29 cellular contexts compared by ENCODE assay signal in genomic region chr3:186828340-186828739, GRCh38. TPM values are rescaled to one million over a fixed set of nuclear protein-coding genes. Genes with fewer than 3 reads are reported as not detected.
DNase-seq lines count a peak whose midpoint lies in the region; ATAC-seq lines count a peak whose summit lies in the region.
"Had no signal": no experiment of that assay in that cellular context is flagged by ENCODE, and none has a peak within 500 bp of the region (broad histone marks: within the 10 kb centered on the region; RNA-seq: fewer than 3 reads in every experiment).

No MANE protein-coding gene starts in this region.

- no peak overlapping the region for H3K27ac Mint-ChIP-seq in activated naive CD8-positive, alpha-beta T cell treated with anti-CD3 and anti-CD28 coated beads, Interleukin-2, amount 10 ng/mL, durations not matched to agents 7 days and 5 days
- no peak overlapping the region for H3K27ac Mint-ChIP-seq in activated naive CD8-positive, alpha-beta T cell treated with anti-CD3 and anti-CD28 coated beads for 36 hours
- H3K27ac Mint-ChIP-seq in T-cell = no peak overlapping the region
- peak overlapping the region; percentile 4 for H3K27ac Mint-ChIP-seq in stimulated activated naive B cell treated with anti-CD40 and anti-IgM and Interleukin-4, amounts not matched to agents 10 μg/mL and 1 μg/mL and 100 μg/mL, for 72 hours
- H3K27ac Mint-ChIP-seq: activated B cell treated with CpG ODN at 0.5 μM for 24 hours; activated naive CD4-positive, alpha-beta T cell treated with anti-CD3 and anti-CD28 coated beads, Interleukin-2, amount 50 U/mL, for 72 hours; natural killer cell had no signal

- CTCF ChIA-PET in T-cell (lab: Charles Lee) = interaction anchor here (0.6 to 1.1 kb wide), 2 partner anchors 311 to 338 kb away, joined by 3 to 4 read pairs; no protein-coding TSS in a partner anchor

- peak; percentile 45 for DNase-seq in DMS53 (lab: John Stamatoyannopoulos, UW)
- DNase-seq in DMS53 treated with DMSO at 0.1 percent for 48 hours (lab: John Stamatoyannopoulos, UW; ENCODE audit: unreplicated experiment) = no peak
- DNase-seq in activated naive CD8-positive, alpha-beta T cell treated with anti-CD3 and anti-CD28 coated beads, Interleukin-2, amount 10 ng/mL, durations not matched to agents 7 days and 5 days = no peak
- DNase-seq in activated naive CD8-positive, alpha-beta T cell treated with anti-CD3 and anti-CD28 coated beads for 36 hours = no peak
- no peak for DNase-seq in T-cell
- DNase-seq in stimulated activated naive B cell treated with anti-CD40 and anti-IgM and Interleukin-4, amounts not matched to agents 10 μg/mL and 1 μg/mL and 100 μg/mL, for 72 hours = no peak
- no peak for DNase-seq in KG1 (lab: John Stamatoyannopoulos, UW)
- DNase-seq in retina = no peak
- DNase-seq: 8988T; activated B cell treated with CpG ODN at 0.5 μM for 24 hours; activated CD4-positive, alpha-beta T cell treated with anti-CD3 and anti-CD28 coated beads, Interleukin-2, amount 50 U/mL, for 4 hours; Calu3; effector CD4-positive, alpha-beta T cell; MG63; natural killer cell; NCI-H1105 treated with DMSO at 0.1 percent for 48 hours; NCI-H2029; NCI-H526 treated with DMSO at 0.1 percent for 48 hours; OCI-M1; stimulated activated CD4-positive, alpha-beta T cell treated with anti-CD3 and anti-CD28 coated beads, Interleukin-2, amount 100 ng/mL, for 24 hours; stimulated activated CD8-positive, alpha-beta memory T cell treated with anti-CD3 and anti-CD28 coated beads, Interleukin-4, amount 100 ng/mL, for 48 hours; stomach; uterus had no signal

- H3K27me3 Mint-ChIP-seq in activated naive CD8-positive, alpha-beta T cell treated with anti-CD3 and anti-CD28 coated beads, Interleukin-2, amount 10 ng/mL, durations not matched to agents 7 days and 5 days = peaks cover 56% of the 10 kb centered on the region
- peaks cover 52% of the 10 kb centered on the region for H3K27me3 Mint-ChIP-seq in activated naive CD8-positive, alpha-beta T cell treated with anti-CD3 and anti-CD28 coated beads for 36 hours
- H3K27me3 Mint-ChIP-seq in T-cell = peaks cover 56 to 58% of the 10 kb centered on the region in 2 donors
- peaks cover 50 to 68% of the 10 kb centered on the region in 2 donors for H3K27me3 Mint-ChIP-seq in stimulated activated naive B cell treated with anti-CD40 and anti-IgM and Interleukin-4, amounts not matched to agents 10 μg/mL and 1 μg/mL and 100 μg/mL, for 72 hours

- no peaks in the 10 kb centered on the region for H3K36me3 Mint-ChIP-seq in activated naive CD8-positive, alpha-beta T cell treated with anti-CD3 and anti-CD28 coated beads, Interleukin-2, amount 10 ng/mL, durations not matched to agents 7 days and 5 days
- peaks cover 16% of the 10 kb centered on the region for H3K36me3 Mint-ChIP-seq in activated naive CD8-positive, alpha-beta T cell treated with anti-CD3 and anti-CD28 coated beads for 36 hours
- no peaks in the 10 kb centered on the region for H3K36me3 Mint-ChIP-seq in T-cell
- H3K36me3 Mint-ChIP-seq in stimulated activated naive B cell treated with anti-CD40 and anti-IgM and Interleukin-4, amounts not matched to agents 10 μg/mL and 1 μg/mL and 100 μg/mL, for 72 hours = peaks cover 0 to 12% of the 10 kb centered on the region in 2 donors
- H3K36me3 Mint-ChIP-seq: natural killer cell had no signal

- H3K4me3 Mint-ChIP-seq in activated naive CD8-positive, alpha-beta T cell treated with anti-CD3 and anti-CD28 coated beads, Interleukin-2, amount 10 ng/mL, durations not matched to agents 7 days and 5 days = peak overlapping the region; percentile 30
- no peak overlapping the region for H3K4me3 Mint-ChIP-seq in activated naive CD8-positive, alpha-beta T cell treated with anti-CD3 and anti-CD28 coated beads for 36 hours
- peak overlapping the region in 2 of 3 donors; percentile 34 to 67 for H3K4me3 Mint-ChIP-seq in T-cell
- H3K4me3 Mint-ChIP-seq in stimulated activated naive B cell treated with anti-CD40 and anti-IgM and Interleukin-4, amounts not matched to agents 10 μg/mL and 1 μg/mL and 100 μg/mL, for 72 hours = no peak overlapping the region

- POLR2A ChIA-PET in activated naive CD8-positive, alpha-beta T cell treated with anti-CD3 and anti-CD28 coated beads, Interleukin-2, amount 10 ng/mL, durations not matched to agents 7 days and 5 days (lab: Charles Lee) = interaction anchor here (0.7 to 2.9 kb wide), 4 partner anchors 45 to 311 kb away, joined by 3 to 28 read pairs (median 6); partner anchors contain the start of genes EIF4A2 and RPL39L
- POLR2A ChIA-PET in T-cell (lab: Charles Lee) = interaction anchor here (0.6 to 0.7 kb wide), 2 partner anchors 28 to 45 kb away, joined by 3 read pairs; no protein-coding TSS in a partner anchor

- no peaks in the 10 kb centered on the region for H3K9me3 Mint-ChIP-seq in activated naive CD8-positive, alpha-beta T cell treated with anti-CD3 and anti-CD28 coated beads, Interleukin-2, amount 10 ng/mL, durations not matched to agents 7 days and 5 days
- no peaks in the 10 kb centered on the region for H3K9me3 Mint-ChIP-seq in activated naive CD8-positive, alpha-beta T cell treated with anti-CD3 and anti-CD28 coated beads for 36 hours
- no peaks in the 10 kb centered on the region for H3K9me3 Mint-ChIP-seq in T-cell
- no peaks in the 10 kb centered on the region for H3K9me3 Mint-ChIP-seq in stimulated activated naive B cell treated with anti-CD40 and anti-IgM and Interleukin-4, amounts not matched to agents 10 μg/mL and 1 μg/mL and 100 μg/mL, for 72 hours
- H3K9me3 Mint-ChIP-seq: activated B cell treated with CpG ODN at 0.5 μM for 24 hours; activated naive CD4-positive, alpha-beta T cell treated with anti-CD3 and anti-CD28 coated beads, Interleukin-2, amount 50 U/mL, for 72 hours; natural killer cell had no signal

- ATAC-seq in activated naive CD8-positive, alpha-beta T cell treated with anti-CD3 and anti-CD28 coated beads, Interleukin-2, amount 10 ng/mL, durations not matched to agents 7 days and 5 days (ENCODE audit: low read depth) = no peak
- ATAC-seq in T-cell (replicated peaks in 1 of 4) = no peak
- no peak for ATAC-seq in stimulated activated naive B cell treated with anti-CD40 and anti-IgM and Interleukin-4, amounts not matched to agents 10 μg/mL and 1 μg/mL and 100 μg/mL, for 72 hours (replicated peaks)

- peaks cover 24% of the 10 kb centered on the region for H3K4me1 Mint-ChIP-seq in activated naive CD8-positive, alpha-beta T cell treated with anti-CD3 and anti-CD28 coated beads, Interleukin-2, amount 10 ng/mL, durations not matched to agents 7 days and 5 days
- peaks cover 29% of the 10 kb centered on the region for H3K4me1 Mint-ChIP-seq in activated naive CD8-positive, alpha-beta T cell treated with anti-CD3 and anti-CD28 coated beads for 36 hours
- H3K4me1 Mint-ChIP-seq in T-cell = peaks cover 15 to 24% (median 22%) of the 10 kb centered on the region in 3 donors
- H3K4me1 Mint-ChIP-seq in stimulated activated naive B cell treated with anti-CD40 and anti-IgM and Interleukin-4, amounts not matched to agents 10 μg/mL and 1 μg/mL and 100 μg/mL, for 72 hours = peaks cover 18 to 24% of the 10 kb centered on the region in 2 donors

RNA-seq across cellular contexts. Expression of gene ADIPOQ, which starts 14.2 kb away (rescaled TPM):
- total RNA-seq in activated naive CD8-positive, alpha-beta T cell treated with anti-CD3 and anti-CD28 coated beads, Interleukin-2, amount 10 ng/mL, durations not matched to agents 7 days and 5 days = not detected
- not detected for total RNA-seq in activated naive CD8-positive, alpha-beta T cell treated with anti-CD3 and anti-CD28 coated beads for 36 hours
- not detected for total RNA-seq in T-cell
- total RNA-seq: activated B cell treated with CpG ODN at 0.5 μM for 24 hours; activated naive CD4-positive, alpha-beta T cell treated with anti-CD3 and anti-CD28 coated beads, Interleukin-2, amount 50 U/mL, for 72 hours; Calu3; Daoy; K562; natural killer cell; osteocyte; SK-MEL-5; smooth muscle cell; uterus had no signal

RNA-seq across cellular contexts. Expression of gene RFC4, which starts 22.1 kb away (rescaled TPM):
- 10 to 100 TPM; 75.2 to 77.6 TPM for total RNA-seq in activated naive CD8-positive, alpha-beta T cell treated with anti-CD3 and anti-CD28 coated beads, Interleukin-2, amount 10 ng/mL, durations not matched to agents 7 days and 5 days
- 100 to 1,000 TPM; 121 to 136 TPM for total RNA-seq in activated naive CD8-positive, alpha-beta T cell treated with anti-CD3 and anti-CD28 coated beads for 36 hours
- 10 to 100 TPM; 13.4 to 21.0 (median 19.2) TPM for total RNA-seq in T-cell

RNA-seq across cellular contexts. Expression of gene EIF4A2, which starts 45.0 kb away (rescaled TPM):
- total RNA-seq in activated naive CD8-positive, alpha-beta T cell treated with anti-CD3 and anti-CD28 coated beads, Interleukin-2, amount 10 ng/mL, durations not matched to agents 7 days and 5 days = 100 to 1,000 TPM; 479 to 483 TPM
- 100 to 1,000 TPM; 446 to 480 TPM for total RNA-seq in activated naive CD8-positive, alpha-beta T cell treated with anti-CD3 and anti-CD28 coated beads for 36 hours
- total RNA-seq in T-cell = 100 to 1,000 TPM; 544 to 870 (median 576) TPM

Comparison
In these comparisons a context has a peak if more than half of its experiments do, and no peak if none do; other contexts are left out.
1. H3K4me3 Mint-ChIP-seq: peak in activated naive CD8-positive, alpha-beta T cell treated with anti-CD3 and anti-CD28 coated beads, Interleukin-2, amount 10 ng/mL, durations not matched to agents 7 days and 5 days (single experiment) and T-cell (2 of 3); none in activated naive CD8-positive, alpha-beta T cell treated with anti-CD3 and anti-CD28 coated beads for 36 hours (single experiment) and stimulated activated naive B cell treated with anti-CD40 and anti-IgM and Interleukin-4, amounts not matched to agents 10 μg/mL and 1 μg/mL and 100 μg/mL, for 72 hours (0 of 2).